31 cellular contexts compared by ENCODE assay signal in genomic region chr4:22553560-22553959, GRCh38.
"Had no signal": no experiment of that assay in that cellular context is flagged by ENCODE, and none has a peak within 500 bp of the region (broad histone marks: within the 10 kb centered on the region; RNA-seq: fewer than 3 reads in every experiment).

No MANE protein-coding gene starts in this region.

- H3K9me3 ChIP-seq: MG63 had no signal

- DNase-seq: Karpas-422, KG1, MG63, MM.1S, NCI-H1048, NCI-H1092, NCI-H1092 treated with DMSO at 0.1 percent for 48 hours, NCI-H1105, NCI-H1105 treated with DMSO at 0.1 percent for 48 hours, NCI-H1417, NCI-H1417 treated with DMSO at 0.1 percent for 48 hours, NCI-H1436, NCI-H1436 treated with DMSO at 0.1 percent for 48 hours, NCI-H146, NCI-H1694, NCI-H1694 treated with DMSO at 0.1 percent for 48 hours, NCI-H187, NCI-H187 treated with DMSO at 0.1 percent for 48 hours, NCI-H1930, NCI-H2029, NCI-H2029 treated with DMSO at 0.1 percent for 48 hours, NCI-H2081, NCI-H2081 treated with DMSO at 0.1 percent for 48 hours, NCI-H2107, NCI-H2171, NCI-H2171 treated with DMSO at 0.1 percent for 48 hours, NCI-H2227 treated with DMSO at 0.1 percent for 48 hours, NCI-H345, NCI-H446, NCI-H446 treated with DMSO at 0.1 percent for 48 hours had no signal

- H3K4me3 ChIP-seq: MG63 had no signal

- H3K36me3 ChIP-seq: MG63 had no signal

- H3K27me3 ChIP-seq: MG63 had no signal

- H3K27ac ChIP-seq: KMS-11 had no signal

- H3K9ac ChIP-seq: KMS-11 had no signal
